1 cellular context compared by ENCODE assay signal in genomic region chr4:177441803-177442622, GRCh38.
TF ChIP-seq lines count a peak whose summit lies in the region.

Gene AGA, minus strand, starts transcription at chr4:177442437. Its CDS starts 62 bp downstream, at chr4:177442375.

TF ChIP-seq in GM12878, 131 proteins besides CTCF, POLR2A, EP300 and RAD21 (continued from another document):
- TF ChIP-seq NKRF (conservative IDR thresholded peaks at IDR 0.05) (peak; percentile 94), CHD2 (IDR thresholded peaks at IDR 0.05; ENCODE audit: borderline replicate concordance, low read depth, low read length) (peak; percentile 99), POLR2AphosphoS2 (IDR thresholded peaks at IDR 0.05; ENCODE audit: low read depth, low read length) (peak; percentile 85), TBL1XR1 (IDR thresholded peaks at IDR 0.05; ENCODE audit: low read depth, low read length) (no peak), GABPA (IDR thresholded peaks at IDR 0.05; ENCODE audit: low read depth) (peak; percentile 4; the same call in 1 of the 2 replicates), E2F4 (IDR thresholded peaks at IDR 0.05; ENCODE audit: low read depth, low read length) (peak; percentile 48; the same call in 1 of the 2 replicates), SP1 (IDR thresholded peaks at IDR 0.05; ENCODE audit: low read depth, low read length) (peak; percentile 53), USF2 (IDR thresholded peaks at IDR 0.05; ENCODE audit: borderline replicate concordance, low read depth, low read length) (no peak; the same call in 1 of the 2 replicates), YY1 (IDR thresholded peaks at IDR 0.05; ENCODE audit: low read depth, low read length) (peak; percentile 87), MEF2A (IDR thresholded peaks at IDR 0.05; ENCODE audit: insufficient read depth, low read depth, low read length) (no peak), MLLT1 (IDR thresholded peaks at IDR 0.05) (peak; percentile 100), BCL3 (IDR thresholded peaks at IDR 0.05; ENCODE audit: borderline replicate concordance, insufficient read depth, low read depth, low read length, poor library complexity, severe bottlenecking) (peak; percentile 20), RFX5 (IDR thresholded peaks at IDR 0.05; ENCODE audit: low read depth, low read length) (no peak), ZNF24 (IDR thresholded peaks at IDR 0.05) (no peak), CREB1 (IDR thresholded peaks at IDR 0.05; ENCODE audit: low read depth) (0 out of 2 replicates have a peak, but pooled peaks have one; percentile 34), HDGF (IDR thresholded peaks at IDR 0.05) (no peak), IKZF1 (conservative IDR thresholded peaks at IDR 0.05) (peak; percentile 89), EGR1 (IDR thresholded peaks at IDR 0.05; ENCODE audit: borderline replicate concordance in 1 of 2, low read depth in 2 of 2, low read length in 2 of 2) (peak; percentile 25 to 97), HDAC6 (IDR thresholded peaks at IDR 0.05; ENCODE audit: unreplicated experiment) (no peak), RAD51 (IDR thresholded peaks at IDR 0.05) (peak; percentile 82)
